24 cellular contexts compared by ENCODE assay signal in genomic region chr4:161595230-161595771, GRCh38.
"Had no signal": no experiment of that assay in that cellular context is flagged by ENCODE, and none has a peak within 500 bp of the region (broad histone marks: within the 10 kb centered on the region; RNA-seq: fewer than 3 reads in every experiment).

No MANE protein-coding gene starts in this region.

- H2AFZ ChIP-seq: neural progenitor cell, parathyroid adenoma had no signal

- H3K4me1 ChIP-seq: neural progenitor cell, parathyroid adenoma, psoas muscle, right lobe of liver, sigmoid colon, stomach, tibial artery, transverse colon, upper lobe of right lung, uterus had no signal

- H3K9me3 ChIP-seq: ovary, psoas muscle, right lobe of liver, sigmoid colon, thoracic aorta, tibial artery, transverse colon, upper lobe of right lung, uterus had no signal

- DNase-seq: natural killer cell; occipital lobe; ovary; posterior cingulate gyrus; psoas muscle; right cardiac atrium; right lobe of liver; sigmoid colon; small intestine; stimulated activated CD4-positive, alpha-beta T cell treated with anti-CD3 and anti-CD28 coated beads, Interleukin-15, amount 100 ng/mL, for 24 hours; stimulated activated CD4-positive, alpha-beta T cell treated with anti-CD3 and anti-CD28 coated beads, Interleukin-2, amount 100 ng/mL, for 24 hours; stimulated activated CD4-positive, alpha-beta T cell treated with anti-CD3 and anti-CD28 coated beads, Interleukin-2, amount 100 ng/mL, for 48 hours; stimulated activated CD4-positive, alpha-beta T cell treated with anti-CD3 and anti-CD28 coated beads, Interleukin-4, amount 100 ng/mL, for 24 hours; stimulated activated naive B cell treated with anti-CD40 and anti-IgM and Interleukin-4, amounts not matched to agents 10 μg/mL and 1 μg/mL and 100 μg/mL, for 72 hours; stimulated activated naive CD4-positive, alpha-beta T cell treated with Interleukin-2 at 50 U/mL for 16 hours; stomach; tibial artery; transverse colon; upper lobe of right lung; uterus had no signal

- H3K79me2 ChIP-seq: parathyroid adenoma had no signal

- H3K36me3 ChIP-seq: neural progenitor cell, ovary, right lobe of liver, sigmoid colon, stomach, thoracic aorta, tibial artery, transverse colon, upper lobe of right lung, uterus had no signal

- H3K27me3 ChIP-seq: neural progenitor cell, ovary, right lobe of liver, sigmoid colon, stomach, tibial artery, transverse colon, upper lobe of right lung, uterus had no signal

- H3K4me3 ChIP-seq: neural progenitor cell, ovary, psoas muscle, right lobe of liver, sigmoid colon, stomach, thoracic aorta, tibial artery, transverse colon, upper lobe of right lung, uterus had no signal

- ATAC-seq: natural killer cell; psoas muscle; right cardiac atrium; right lobe of liver; stimulated activated effector memory CD8-positive, alpha-beta T cell treated with anti-CD3 and anti-CD28 coated beads, Interleukin-12 subunit alpha, Interleukin-12 subunit beta, amount 100 ng/mL, for 72 hours; stimulated activated naive B cell treated with anti-CD40 and anti-IgM and Interleukin-4, amounts not matched to agents 10 μg/mL and 1 μg/mL and 100 μg/mL, for 72 hours; upper lobe of right lung had no signal

- H3K4me2 ChIP-seq: neural progenitor cell had no signal

- H3K9ac ChIP-seq: neural progenitor cell, parathyroid adenoma had no signal

- H3K27ac ChIP-seq: neural progenitor cell, ovary, parathyroid adenoma, psoas muscle, right lobe of liver, sigmoid colon, stomach, thoracic aorta, tibial artery, transverse colon, upper lobe of right lung, uterus had no signal
